Comparison of ENCODE assay signal across 18 cellular contexts in the genomic region with DNA sequence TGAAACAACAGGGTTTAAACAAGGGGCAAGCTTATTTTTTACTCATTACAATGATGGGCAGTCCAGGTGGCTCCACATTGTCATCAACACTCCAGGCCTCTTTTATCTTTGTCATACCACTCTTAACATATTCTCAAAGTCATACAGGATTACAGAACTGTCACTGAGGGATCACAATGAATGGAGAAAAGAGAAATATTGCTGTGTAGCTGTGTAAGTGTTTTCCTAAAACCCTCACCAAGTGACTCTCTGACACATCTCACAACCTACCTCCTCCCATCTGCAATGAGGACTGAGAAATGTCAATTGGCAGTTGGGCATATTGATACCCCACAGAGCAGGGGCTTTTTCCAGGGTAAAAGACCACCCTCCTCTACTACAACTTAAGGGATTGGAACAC.
"Had no signal": no experiment of that assay in that cellular context is flagged by ENCODE, and none has a peak within 500 bp of the region (broad histone marks: within the 10 kb centered on the region; RNA-seq: fewer than 3 reads in every experiment).

No MANE protein-coding gene starts in this region.

- H3K4me1 ChIP-seq: gastrocnemius medialis, heart left ventricle, parathyroid adenoma, tibial artery, vagina had no signal

- FAIRE-seq: islet of Langerhans had no signal

- DNase-seq: activated B cell treated with CpG ODN at 0.5 μM for 24 hours; activated CD4-positive, alpha-beta T cell treated with anti-CD3 and anti-CD28 coated beads, Interleukin-2, amount 10 ng/mL, durations not matched to agents 24 days and 14 days; activated CD8-positive, alpha-beta memory T cell treated with anti-CD3 and anti-CD28 coated beads, Interleukin-2, amount 50 U/mL, for 4 hours; activated CD8-positive, alpha-beta T cell treated with anti-CD3 and anti-CD28 coated beads, Interleukin-2, amount 10 ng/mL, durations not matched to agents 7 days and 5 days; activated effector memory CD4-positive, alpha-beta T cell treated with anti-CD3 and anti-CD28 coated beads, Interleukin-2, amount 50 U/mL, for 16 hours; activated T-cell treated with anti-CD3 and anti-CD28 coated beads, Interleukin-2, amount 50 U/mL, for 48 hours; dorsolateral prefrontal cortex; endodermal cell; gastrocnemius medialis; heart left ventricle; stimulated activated CD4-positive, alpha-beta T cell treated with anti-CD3 and anti-CD28 coated beads, Interleukin-2, amount 100 ng/mL, for 48 hours; stimulated activated naive B cell treated with anti-CD40 and anti-IgM and Interleukin-4, amounts not matched to agents 10 μg/mL and 1 μg/mL and 100 μg/mL, for 72 hours; tibial artery had no signal

- H3K27ac ChIP-seq: dorsolateral prefrontal cortex, gastrocnemius medialis, heart left ventricle, neural progenitor cell, parathyroid adenoma, tibial artery, vagina had no signal

- H3K79me2 ChIP-seq: parathyroid adenoma had no signal

- ATAC-seq: activated CD8-positive, alpha-beta T cell treated with anti-CD3 and anti-CD28 coated beads, Interleukin-2, amount 10 ng/mL, durations not matched to agents 7 days and 5 days; gastrocnemius medialis; heart left ventricle; stimulated activated naive B cell treated with anti-CD40 and anti-IgM and Interleukin-4, amounts not matched to agents 10 μg/mL and 1 μg/mL and 100 μg/mL, for 72 hours had no signal

- H3K4me2 ChIP-seq: neural progenitor cell had no signal

- H2AFZ ChIP-seq: neural progenitor cell, parathyroid adenoma had no signal

- H3K36me3 ChIP-seq: gastrocnemius medialis, heart left ventricle, neural progenitor cell, tibial artery, vagina had no signal

- H3K4me3 ChIP-seq: dorsolateral prefrontal cortex, gastrocnemius medialis, heart left ventricle, lung, neural progenitor cell, tibial artery, vagina had no signal

- H3K27me3 ChIP-seq: gastrocnemius medialis, heart left ventricle, neural progenitor cell, tibial artery, vagina had no signal

- H3K9me3 ChIP-seq: gastrocnemius medialis, tibial artery, vagina had no signal

- H3K9ac ChIP-seq: neural progenitor cell, parathyroid adenoma had no signal
